8 cellular contexts compared by ENCODE assay signal in genomic region chr1:117534995-117535467, GRCh38.
DNase-seq lines count a peak whose midpoint lies in the region; ATAC-seq and TF ChIP-seq lines count a peak whose summit lies in the region.

No MANE protein-coding gene starts in this region.

- peaks cover 4% of the 10 kb centered on the region for H3K27me3 ChIP-seq in osteoblast (ENCODE audit: insufficient read depth, low read length)

- no peaks in the 10 kb centered on the region for H4K20me1 ChIP-seq in osteoblast (ENCODE audit: insufficient read depth, low read length)

- DNase-seq in D341Med (ENCODE audit: low spot score): peak; percentile 55
- DNase-seq in NCI-H748 treated with DMSO at 0.1 percent for 48 hours (lab: John Stamatoyannopoulos, UW): peak; percentile 52
- peak; percentile 61 for DNase-seq in activated CD8-positive, alpha-beta memory T cell treated with anti-CD3 and anti-CD28 coated beads, Interleukin-2, amount 50 U/mL, for 48 hours
- peak; percentile 85 for DNase-seq in fibroblast of the aortic adventitia (ENCODE audit: low read depth)
- DNase-seq in osteoblast (ENCODE audit: insufficient read length, low spot score, missing footprints): peak; percentile 83

- ATAC-seq in GM19455 (IDR thresholded peaks at IDR 0.05; ENCODE audit: unreplicated experiment): peak; percentile 68
- peak; percentile 70 for ATAC-seq in HG03565 (IDR thresholded peaks at IDR 0.05; ENCODE audit: unreplicated experiment)
- no peak for ATAC-seq in HG03457 (IDR thresholded peaks at IDR 0.05; ENCODE audit: unreplicated experiment)

- peak overlapping the region; percentile 69 for H3K4me2 ChIP-seq in osteoblast (ENCODE audit: insufficient read depth, low read length)

- peak overlapping the region; percentile 73 for H2AFZ ChIP-seq in osteoblast (ENCODE audit: low read length)

- H3K9me3 ChIP-seq in osteoblast (ENCODE audit: low read depth, low read length): no peaks in the 10 kb centered on the region

- H3K79me2 ChIP-seq in osteoblast (ENCODE audit: insufficient read depth, low read length): no peaks in the 10 kb centered on the region

- H3K4me1 ChIP-seq in osteoblast (ENCODE audit: insufficient read depth, low read length): peaks cover 7% of the 10 kb centered on the region

- H3K4me3 ChIP-seq in fibroblast of the aortic adventitia (ENCODE audit: low read depth, low read length) (no peak overlapping the region), osteoblast (ENCODE audit: insufficient read depth, low read length) (peak overlapping the region; percentile 24)

- no peaks in the 10 kb centered on the region for H3K36me3 ChIP-seq in osteoblast (ENCODE audit: insufficient read depth, low read length)

- peak; percentile 65 for TF ChIP-seq CTCF in fibroblast of the aortic adventitia (IDR thresholded peaks at IDR 0.05; ENCODE audit: insufficient read depth, low read length)
- TF ChIP-seq CTCF in osteoblast (IDR thresholded peaks at IDR 0.05; ENCODE audit: extremely low read depth, low read depth, low read length): peak; percentile 82

- no peak overlapping the region for H3K27ac ChIP-seq in osteoblast (ENCODE audit: low read depth, low read length)
